In genomic region chr12:31928246-31929139, GRCh38 we compare ENCODE assay signal across 13 cellular contexts. TPM values are rescaled to one million over a fixed set of nuclear protein-coding genes. Genes with fewer than 3 reads are reported as not detected.
DNase-seq lines count a peak whose midpoint lies in the region; ATAC-seq and TF ChIP-seq lines count a peak whose summit lies in the region.
"Had no signal": no experiment of that assay in that cellular context is flagged by ENCODE, and none has a peak within 500 bp of the region (broad histone marks: within the 10 kb centered on the region; RNA-seq: fewer than 3 reads in every experiment).

No MANE protein-coding gene starts in this region.

- ATAC-seq in GM18867 (IDR thresholded peaks at IDR 0.05; ENCODE audit: unreplicated experiment) (peak; percentile 63), GM21576 (IDR thresholded peaks at IDR 0.05; ENCODE audit: unreplicated experiment) (no peak), right cardiac atrium (no peak)
- ATAC-seq in activated T-helper 17 cell treated with anti-CD3 and anti-CD28 coated beads, Interleukin-2, amount 50 U/mL, for 72 hours (replicated peaks): peak; percentile 79

- no peaks in the 10 kb centered on the region for H3K27me3 Mint-ChIP-seq in IgD-negative memory B cell
- no peaks in the 10 kb centered on the region for H3K27me3 Mint-ChIP-seq in activated T-helper 17 cell treated with anti-CD3 and anti-CD28 coated beads, Interleukin-2, amount 50 U/mL, for 72 hours
- H3K27me3 Mint-ChIP-seq in neural crest cell (ENCODE audit: low read depth): no peaks in the 10 kb centered on the region

- intact Hi-C loops in testis (cut with DNase I; ENCODE audit: low total_unique reads): no loop called here
- intact Hi-C loops in right cardiac atrium (cut with DNase I): no loop called here

- H3K36me3 Mint-ChIP-seq in IgD-negative memory B cell: peaks cover 3% of the 10 kb centered on the region
- peaks cover under 1% of the 10 kb centered on the region for H3K36me3 Mint-ChIP-seq in activated T-helper 17 cell treated with anti-CD3 and anti-CD28 coated beads, Interleukin-2, amount 50 U/mL, for 72 hours (ENCODE audit: low read depth)
- H3K36me3 Mint-ChIP-seq in neural crest cell (ENCODE audit: low read depth): peaks cover 5% of the 10 kb centered on the region

- H3K4me1 ChIP-seq in testis (no peaks in the 10 kb centered on the region), right cardiac atrium (ENCODE audit: control insufficient read depth, insufficient read depth, low read length) (no peaks in the 10 kb centered on the region)
- H3K4me1 ChIP-seq: stomach had no signal

- H3K27ac ChIP-seq in testis (no peak overlapping the region), right cardiac atrium (ENCODE audit: low read length) (no peak overlapping the region)

- H3K4me3 Mint-ChIP-seq in IgD-negative memory B cell (peak overlapping the region; percentile 83 to 96 (median 88)), neural crest cell (no peak overlapping the region)
- H3K4me3 Mint-ChIP-seq in activated T-helper 17 cell treated with anti-CD3 and anti-CD28 coated beads, Interleukin-2, amount 50 U/mL, for 72 hours: peak overlapping the region; percentile 85

- H3K27ac Mint-ChIP-seq in IgD-negative memory B cell: peak overlapping the region; percentile 80 to 97 (median 95)
- H3K27ac Mint-ChIP-seq in activated T-helper 17 cell treated with anti-CD3 and anti-CD28 coated beads, Interleukin-2, amount 50 U/mL, for 72 hours: peak overlapping the region; percentile 97
- H3K27ac Mint-ChIP-seq in neural crest cell (ENCODE audit: unreplicated experiment): peak overlapping the region; percentile 37

- no peaks in the 10 kb centered on the region for H3K9me3 ChIP-seq in testis
- no peaks in the 10 kb centered on the region for H3K9me3 ChIP-seq in right cardiac atrium (ENCODE audit: control insufficient read depth, low read length)

- no peaks in the 10 kb centered on the region for H3K27me3 ChIP-seq in testis
- no peaks in the 10 kb centered on the region for H3K27me3 ChIP-seq in right cardiac atrium (ENCODE audit: control insufficient read depth, insufficient read depth)
- H3K27me3 ChIP-seq: stomach had no signal

- TF ChIP-seq CTCF in neural crest cell (conservative IDR thresholded peaks at IDR 0.05) (no peak), testis (IDR thresholded peaks at IDR 0.05) (no peak)

- no peaks in the 10 kb centered on the region for H3K36me3 ChIP-seq in testis (ENCODE audit: low read depth, missing control alignments)
- H3K36me3 ChIP-seq: stomach had no signal

- H3K9me3 Mint-ChIP-seq in IgD-negative memory B cell: peaks cover 2 to 4% (median 2%) of the 10 kb centered on the region in 3 donors
- peaks cover 9% of the 10 kb centered on the region for H3K9me3 Mint-ChIP-seq in activated T-helper 17 cell treated with anti-CD3 and anti-CD28 coated beads, Interleukin-2, amount 50 U/mL, for 72 hours
- H3K9me3 Mint-ChIP-seq in neural crest cell: peaks cover 7% of the 10 kb centered on the region

- H3K4me1 Mint-ChIP-seq in IgD-negative memory B cell: peaks cover 22 to 33% (median 28%) of the 10 kb centered on the region in 3 donors
- H3K4me1 Mint-ChIP-seq in activated T-helper 17 cell treated with anti-CD3 and anti-CD28 coated beads, Interleukin-2, amount 50 U/mL, for 72 hours: peaks cover 37% of the 10 kb centered on the region
- peaks cover 5% of the 10 kb centered on the region for H3K4me1 Mint-ChIP-seq in neural crest cell

- DNase-seq in neural crest cell (ENCODE audit: low read depth, low spot score) (no peak), testis (no peak), right cardiac atrium (no peak), COLO829 (ENCODE audit: low spot score) (no peak)
- DNase-seq: cortex of kidney, glutamatergic neuron, mesendoderm, NCI-H1694, stomach had no signal

- WGBS in testis, 2 donors: 80 to 86% methylated on average over 9 of the region's 9 CpGs
- WGBS in right cardiac atrium: 84% methylated on average over 9 of the region's 9 CpGs

- TF ChIP-seq POLR2A in testis (IDR thresholded peaks at IDR 0.05): no peak

- H3K4me3 ChIP-seq in testis: no peak overlapping the region
- no peak overlapping the region for H3K4me3 ChIP-seq in right cardiac atrium (ENCODE audit: low read length)
- H3K4me3 ChIP-seq: stomach had no signal

RNA-seq across cellular contexts. Expression of gene RESF1, which starts 30.7 kb away (rescaled TPM):
- polyA plus RNA-seq in IgD-negative memory B cell: 193 TPM
- total RNA-seq in activated T-helper 17 cell treated with anti-CD3 and anti-CD28 coated beads, Interleukin-2, amount 50 U/mL, for 72 hours: 10 to 100 TPM; 83.1 to 88.3 TPM
- 49.2 and 51.5 TPM in 2 replicates for total RNA-seq in neural crest cell
- 100 to 1,000 TPM in 1 of 2 donors, 10 to 100 TPM in 1; 96.1 to 101 TPM for total RNA-seq in testis
- polyA plus RNA-seq in testis (ENCODE audit: insufficient read depth, low read depth, low replicate concordance): 13.7 TPM
- total RNA-seq in right cardiac atrium: 10 to 100 TPM; 16.8 to 22.4 (median 19.4) TPM
- 19.4 TPM for polyA plus RNA-seq in right cardiac atrium

Comparison
In these comparisons a context has a peak if more than half of its experiments do, and no peak if none do; other contexts are left out.
1. ATAC-seq: peak in GM18867 (single experiment) and activated T-helper 17 cell treated with anti-CD3 and anti-CD28 coated beads, Interleukin-2, amount 50 U/mL, for 72 hours (single experiment); none in GM21576 (single experiment) and right cardiac atrium (0 of 2).
2. H3K27ac Mint-ChIP-seq: peak in every context shown above with its lines; median percentile 97 in activated T-helper 17 cell treated with anti-CD3 and anti-CD28 coated beads, Interleukin-2, amount 50 U/mL, for 72 hours; 95 in IgD-negative memory B cell; 37 in neural crest cell.